1 cellular context compared by ENCODE assay signal in the genomic region with DNA sequence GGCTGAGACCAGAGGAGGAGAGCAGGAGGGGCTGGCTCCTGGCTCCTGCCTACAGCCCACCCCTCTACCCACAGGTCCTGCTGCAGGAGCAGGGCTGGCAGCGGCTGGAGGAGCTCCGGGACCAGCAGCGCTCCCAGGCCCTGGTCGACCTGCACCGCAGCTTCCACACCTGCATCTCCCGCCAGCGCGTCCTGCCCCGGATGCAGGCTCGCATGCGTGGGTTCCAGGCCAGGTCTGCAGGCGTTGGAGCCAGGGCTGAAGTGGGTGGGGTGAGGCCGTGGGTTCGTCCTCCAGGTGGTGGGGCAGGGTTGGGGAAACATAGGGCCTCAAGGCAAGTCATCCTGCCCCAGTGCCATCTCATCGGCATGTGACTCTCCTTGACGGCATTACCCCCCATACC.
TF ChIP-seq lines count a peak whose summit lies in the region.

No MANE protein-coding gene starts in this region.

TF ChIP-seq in H1, 55 proteins besides CTCF, POLR2A, EP300 and RAD21:
- TF ChIP-seq MAFK (IDR thresholded peaks at IDR 0.05; ENCODE audit: low read depth, low read length) = no peak
- TF ChIP-seq JUND (IDR thresholded peaks at IDR 0.05; ENCODE audit: low read length) = no peak
- no peak for TF ChIP-seq SIX5 (IDR thresholded peaks at IDR 0.05; ENCODE audit: low read depth, low read length)
- no peak for TF ChIP-seq CTBP2 (IDR thresholded peaks at IDR 0.05; ENCODE audit: borderline replicate concordance, insufficient read depth, insufficient read length, low read length)
- no peak for TF ChIP-seq SIRT6 (IDR thresholded peaks at IDR 0.05; ENCODE audit: low read length)
- TF ChIP-seq TCF12 (IDR thresholded peaks at IDR 0.05; ENCODE audit: low read depth, low read length) = no peak
- TF ChIP-seq GTF2F1 (IDR thresholded peaks at IDR 0.05; ENCODE audit: borderline replicate concordance, low read depth, low read length) = no peak
- TF ChIP-seq NRF1 (IDR thresholded peaks at IDR 0.05; ENCODE audit: low read depth, low read length) = no peak
- no peak for TF ChIP-seq SIN3A (conservative IDR thresholded peaks at IDR 0.05 in 1 of 2, IDR thresholded peaks at IDR 0.05 in 1 of 2; ENCODE audit: low read depth in 1 of 2, low read length in 2 of 2)
- no peak for TF ChIP-seq BACH1 (IDR thresholded peaks at IDR 0.05; ENCODE audit: low read length)
- no peak for TF ChIP-seq NANOG (IDR thresholded peaks at IDR 0.05; ENCODE audit: insufficient read depth, low read depth, low read length, poor library complexity, severe bottlenecking)
- TF ChIP-seq, protein P1, sequence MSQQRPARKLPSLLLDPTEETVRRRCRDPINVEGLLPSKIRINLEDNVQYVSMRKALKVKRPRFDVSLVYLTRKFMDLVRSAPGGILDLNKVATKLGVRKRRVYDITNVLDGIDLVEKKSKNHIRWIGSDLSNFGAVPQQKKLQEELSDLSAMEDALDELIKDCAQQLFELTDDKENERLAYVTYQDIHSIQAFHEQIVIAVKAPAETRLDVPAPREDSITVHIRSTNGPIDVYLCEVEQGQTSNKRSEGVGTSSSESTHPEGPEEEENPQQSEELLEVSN (IDR thresholded peaks at IDR 0.05) = no peak
- no peak for TF ChIP-seq GABPA (IDR thresholded peaks at IDR 0.05; ENCODE audit: borderline replicate concordance, insufficient read depth, low read length)
- no peak for TF ChIP-seq RBBP5 (IDR thresholded peaks at IDR 0.05; ENCODE audit: borderline replicate concordance, low read depth, low read length)
- TF ChIP-seq BCL11A (IDR thresholded peaks at IDR 0.05; ENCODE audit: low read depth in 2 of 2, low read length in 2 of 2) = no peak
- no peak for TF ChIP-seq SP1 (IDR thresholded peaks at IDR 0.05; ENCODE audit: low read depth, low read length)
- no peak for TF ChIP-seq SP4 (IDR thresholded peaks at IDR 0.05; ENCODE audit: low read length)
